10 cellular contexts compared by ENCODE assay signal in genomic region chr2:105969552-105969951, GRCh38.
DNase-seq lines count a peak whose midpoint lies in the region; ATAC-seq and TF ChIP-seq lines count a peak whose summit lies in the region.
"Had no signal": no experiment of that assay in that cellular context is flagged by ENCODE, and none has a peak within 500 bp of the region (broad histone marks: within the 10 kb centered on the region; RNA-seq: fewer than 3 reads in every experiment).

No MANE protein-coding gene starts in this region.

- no peaks in the 10 kb centered on the region for H3K27me3 Mint-ChIP-seq in Calu3 (ENCODE audit: unreplicated experiment)
- H3K27me3 Mint-ChIP-seq: activated naive CD4-positive, alpha-beta T cell treated with anti-CD3 and anti-CD28 coated beads, Interleukin-2, amount 50 U/mL, for 24 hours had no signal

- H3K36me3 ChIP-seq in OCI-LY7 (ENCODE audit: insufficient read depth, low read length) (no peaks in the 10 kb centered on the region), left lung (no peaks in the 10 kb centered on the region)
- H3K36me3 ChIP-seq: gastroesophageal sphincter had no signal

- H3K4me2 ChIP-seq in OCI-LY7 (ENCODE audit: low read length): no peak overlapping the region

- H3K27me3 ChIP-seq in left lung: no peaks in the 10 kb centered on the region
- H3K27me3 ChIP-seq: gastroesophageal sphincter had no signal

- DNase-seq in Calu3: peak; percentile 35
- DNase-seq in OCI-LY7 (ENCODE audit: low spot score): peak; percentile 35
- no peak for DNase-seq in activated effector memory CD4-positive, alpha-beta T cell treated with anti-CD3 and anti-CD28 coated beads, Interleukin-2, amount 50 U/mL, for 16 hours
- no peak for DNase-seq in ecto neural progenitor cell (ENCODE audit: low spot score)
- DNase-seq in left lung: no peak
- DNase-seq in coronary artery (ENCODE audit: low spot score): no peak

- POLR2A ChIA-PET in OCI-LY7 (lab: Charles Lee): interaction anchor here (0.7 kb wide), 1 partner anchor 734 kb away, joined by 4 read pairs; no protein-coding TSS in a partner anchor

- H2AFZ ChIP-seq in OCI-LY7 (ENCODE audit: low read length): no peak overlapping the region

- H3K36me3 Mint-ChIP-seq in Calu3 (ENCODE audit: insufficient read depth, unreplicated experiment): no peaks in the 10 kb centered on the region

- H3K4me3 ChIP-seq in OCI-LY7 (ENCODE audit: low read depth, low read length, poor library complexity, severe bottlenecking) (no peak overlapping the region), left lung (no peak overlapping the region), coronary artery (no peak overlapping the region)
- H3K4me3 ChIP-seq: gastroesophageal sphincter had no signal

- no peaks in the 10 kb centered on the region for H3K4me1 Mint-ChIP-seq in Calu3 (ENCODE audit: low read depth, unreplicated experiment)

- TF ChIP-seq CTCF in Calu3 (IDR thresholded peaks at IDR 0.05; ENCODE audit: unreplicated experiment) (no peak), GM12872 (IDR thresholded peaks at IDR 0.05; ENCODE audit: insufficient read depth, low read depth, low read length) (peak; percentile 54), OCI-LY7 (conservative IDR thresholded peaks at IDR 0.05; ENCODE audit: low read length) (peak; percentile 73), left lung (IDR thresholded peaks at IDR 0.05) (no peak), coronary artery (IDR thresholded peaks at IDR 0.05) (no peak)

- intact Hi-C loops in Calu3 (cut with micrococcal nuclease; ENCODE audit: unreplicated experiment): loop anchor here (2.0 kb wide), 1 partner anchor 221 kb away; no protein-coding TSS in a partner anchor
- intact Hi-C loops in OCI-LY7 (cut with micrococcal nuclease; ENCODE audit: unreplicated experiment): loop anchor here (5.0 to 10.0 kb wide), 2 partner anchors 185 to 222 kb away; no protein-coding TSS in a partner anchor
- intact Hi-C loops in left lung (cut with DNase I): no loop called here

- no peak overlapping the region for H3K27ac Mint-ChIP-seq in Calu3 (ENCODE audit: unreplicated experiment)
- H3K27ac Mint-ChIP-seq: activated naive CD4-positive, alpha-beta T cell treated with anti-CD3 and anti-CD28 coated beads, Interleukin-2, amount 50 U/mL, for 24 hours had no signal

- H3K9me3 ChIP-seq in OCI-LY7 (ENCODE audit: low read length): no peaks in the 10 kb centered on the region
- H3K9me3 ChIP-seq in left lung: peaks cover 0 to 7% of the 10 kb centered on the region in 2 donors

- no peaks in the 10 kb centered on the region for H3K9me2 ChIP-seq in OCI-LY7 (ENCODE audit: insufficient read depth, low read length)

- H3K27ac ChIP-seq in OCI-LY7 (ENCODE audit: low read depth, low read length, poor library complexity, severe bottlenecking) (no peak overlapping the region), left lung (no peak overlapping the region), coronary artery (no peak overlapping the region)
- H3K27ac ChIP-seq: gastroesophageal sphincter had no signal

- H4K20me1 ChIP-seq in OCI-LY7 (ENCODE audit: insufficient read depth, low read length): no peaks in the 10 kb centered on the region

- H3K4me3 Mint-ChIP-seq in Calu3 (ENCODE audit: low read depth, unreplicated experiment): no peak overlapping the region
- H3K4me3 Mint-ChIP-seq: activated naive CD4-positive, alpha-beta T cell treated with anti-CD3 and anti-CD28 coated beads, Interleukin-2, amount 50 U/mL, for 24 hours had no signal

- CTCF ChIA-PET in Calu3 (lab: Charles Lee) (interaction anchor here (0.6 to 0.9 kb wide), 2 partner anchors 9 to 393 kb away, joined by 3 to 4 read pairs; no protein-coding TSS in a partner anchor), OCI-LY7 (lab: Charles Lee; ENCODE audit: unreplicated experiment) (no interaction called here)

- BruUV-seq in Calu3 (replicated peaks; lab: Mats Ljungman, UMichigan): no TSS peak
- BruUV-seq in OCI-LY7 (replicated peaks; lab: Mats Ljungman, UMichigan): no TSS peak

- no peaks in the 10 kb centered on the region for H3K79me2 ChIP-seq in OCI-LY7 (ENCODE audit: insufficient read depth, low read depth, low read length)

- H3K9me3 Mint-ChIP-seq in Calu3 (ENCODE audit: low read depth, unreplicated experiment): peaks cover 5% of the 10 kb centered on the region

- H3K4me1 ChIP-seq in OCI-LY7 (ENCODE audit: insufficient read depth, low read length, poor library complexity, severe bottlenecking): peaks cover 7% of the 10 kb centered on the region
- H3K4me1 ChIP-seq in left lung: no peaks in the 10 kb centered on the region
- H3K4me1 ChIP-seq: gastroesophageal sphincter had no signal

- ATAC-seq in esophagus mucosa: peak; percentile 33
- no peak for ATAC-seq in left lung
- ATAC-seq: gastroesophageal sphincter had no signal

Comparison
In these comparisons a context has a peak if more than half of its experiments do, and no peak if none do; other contexts are left out.
1. DNase-seq: peak in Calu3 (single experiment) and OCI-LY7 (single experiment); none in activated effector memory CD4-positive, alpha-beta T cell treated with anti-CD3 and anti-CD28 coated beads, Interleukin-2, amount 50 U/mL, for 16 hours (single experiment), ecto neural progenitor cell (single experiment), left lung (0 of 2) and coronary artery (single experiment).
2. CTCF ChIP-seq: peak in GM12872 (single experiment) and OCI-LY7 (single experiment); none in Calu3 (single experiment), left lung (0 of 2) and coronary artery (single experiment).
3. intact Hi-C loops: an anchor here in Calu3 (2.0 kb wide) and OCI-LY7 (5.0 to 10.0 kb wide); none called in left lung.